ENCODE assay signal across 1 cellular context in the genomic region with DNA sequence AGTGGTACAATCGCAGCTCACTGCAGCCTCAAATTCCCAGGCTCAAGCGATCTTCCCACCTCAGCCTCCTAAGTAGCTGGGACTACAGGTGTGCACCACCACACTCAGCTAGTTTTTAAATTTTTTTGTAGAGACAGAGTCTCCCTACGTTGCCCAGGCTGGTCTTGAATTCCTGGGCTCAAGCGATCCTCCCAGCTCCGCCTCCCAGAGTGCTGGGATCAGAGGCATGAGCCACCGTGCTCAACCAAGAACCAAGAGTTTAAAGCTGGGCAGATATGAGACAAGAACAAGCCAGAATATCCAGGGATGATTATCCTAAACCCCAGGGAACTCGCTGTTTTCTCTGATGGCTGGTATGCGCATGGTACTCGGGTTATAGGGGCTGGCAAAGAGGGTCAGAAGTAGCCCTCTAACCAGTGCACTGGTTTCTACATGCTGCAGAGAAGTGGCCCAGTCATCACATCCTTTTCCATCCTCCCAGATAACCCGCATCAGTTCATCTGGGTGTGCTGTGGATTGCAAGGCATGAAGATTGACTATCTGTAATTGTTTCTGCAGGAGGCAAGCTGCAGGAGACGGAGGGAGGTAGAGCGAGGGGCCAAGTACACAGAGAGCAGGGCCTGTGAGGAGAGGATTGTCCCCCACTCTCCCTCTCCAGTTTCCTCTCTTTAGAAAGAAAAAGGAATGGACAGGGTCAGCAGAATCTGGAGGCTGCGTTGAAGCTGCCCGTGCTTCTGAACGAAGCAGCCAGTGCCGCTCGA.
TF ChIP-seq lines count a peak whose summit lies in the region.

No MANE protein-coding gene starts in this region.

TF ChIP-seq in HepG2, 621 proteins besides CTCF, POLR2A, EP300 and RAD21 (continued from another document):
- TF ChIP-seq, protein P1, sequence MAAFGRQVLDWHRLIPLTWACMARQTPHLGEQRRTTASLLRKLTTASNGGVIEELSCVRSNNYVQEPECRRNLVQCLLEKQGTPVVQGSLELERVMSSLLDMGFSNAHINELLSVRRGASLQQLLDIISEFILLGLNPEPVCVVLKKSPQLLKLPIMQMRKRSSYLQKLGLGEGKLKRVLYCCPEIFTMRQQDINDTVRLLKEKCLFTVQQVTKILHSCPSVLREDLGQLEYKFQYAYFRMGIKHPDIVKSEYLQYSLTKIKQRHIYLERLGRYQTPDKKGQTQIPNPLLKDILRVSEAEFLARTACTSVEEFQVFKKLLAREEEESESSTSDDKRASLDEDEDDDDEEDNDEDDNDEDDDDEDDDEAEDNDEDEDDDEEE (CRISPR knock-in tag; IDR thresholded peaks at IDR 0.05): 0 out of 2 replicates have a peak, but pooled peaks have one; percentile 13
- TF ChIP-seq ZNF879 (CRISPR knock-in tag; IDR thresholded peaks at IDR 0.05): no peak
- no peak for TF ChIP-seq YY1 (IDR thresholded peaks at IDR 0.05; ENCODE audit: insufficient read depth, insufficient replicate concordance, low read depth, low read length)
- TF ChIP-seq SRY (CRISPR knock-in tag; IDR thresholded peaks at IDR 0.05): 0 out of 2 replicates have a peak, but pooled peaks have one; percentile 46
- no peak for TF ChIP-seq REL (CRISPR knock-in tag; conservative IDR thresholded peaks at IDR 0.05)
- TF ChIP-seq, protein P2, sequence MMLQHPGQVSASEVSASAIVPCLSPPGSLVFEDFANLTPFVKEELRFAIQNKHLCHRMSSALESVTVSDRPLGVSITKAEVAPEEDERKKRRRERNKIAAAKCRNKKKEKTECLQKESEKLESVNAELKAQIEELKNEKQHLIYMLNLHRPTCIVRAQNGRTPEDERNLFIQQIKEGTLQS (CRISPR knock-in tag; IDR thresholded peaks at IDR 0.05): no peak
- TF ChIP-seq ZNF253 (CRISPR knock-in tag; IDR thresholded peaks at IDR 0.05; ENCODE audit: borderline replicate concordance): no peak
- TF ChIP-seq ZNF460 (CRISPR knock-in tag; IDR thresholded peaks at IDR 0.05; ENCODE audit: borderline replicate concordance): peak; percentile 80
- no peak for TF ChIP-seq FOSL1 (CRISPR knock-in tag; IDR thresholded peaks at IDR 0.05; ENCODE audit: borderline replicate concordance)
- no peak for TF ChIP-seq ZNF788 (CRISPR knock-in tag; IDR thresholded peaks at IDR 0.05; ENCODE audit: borderline replicate concordance)
- TF ChIP-seq, protein P3, sequence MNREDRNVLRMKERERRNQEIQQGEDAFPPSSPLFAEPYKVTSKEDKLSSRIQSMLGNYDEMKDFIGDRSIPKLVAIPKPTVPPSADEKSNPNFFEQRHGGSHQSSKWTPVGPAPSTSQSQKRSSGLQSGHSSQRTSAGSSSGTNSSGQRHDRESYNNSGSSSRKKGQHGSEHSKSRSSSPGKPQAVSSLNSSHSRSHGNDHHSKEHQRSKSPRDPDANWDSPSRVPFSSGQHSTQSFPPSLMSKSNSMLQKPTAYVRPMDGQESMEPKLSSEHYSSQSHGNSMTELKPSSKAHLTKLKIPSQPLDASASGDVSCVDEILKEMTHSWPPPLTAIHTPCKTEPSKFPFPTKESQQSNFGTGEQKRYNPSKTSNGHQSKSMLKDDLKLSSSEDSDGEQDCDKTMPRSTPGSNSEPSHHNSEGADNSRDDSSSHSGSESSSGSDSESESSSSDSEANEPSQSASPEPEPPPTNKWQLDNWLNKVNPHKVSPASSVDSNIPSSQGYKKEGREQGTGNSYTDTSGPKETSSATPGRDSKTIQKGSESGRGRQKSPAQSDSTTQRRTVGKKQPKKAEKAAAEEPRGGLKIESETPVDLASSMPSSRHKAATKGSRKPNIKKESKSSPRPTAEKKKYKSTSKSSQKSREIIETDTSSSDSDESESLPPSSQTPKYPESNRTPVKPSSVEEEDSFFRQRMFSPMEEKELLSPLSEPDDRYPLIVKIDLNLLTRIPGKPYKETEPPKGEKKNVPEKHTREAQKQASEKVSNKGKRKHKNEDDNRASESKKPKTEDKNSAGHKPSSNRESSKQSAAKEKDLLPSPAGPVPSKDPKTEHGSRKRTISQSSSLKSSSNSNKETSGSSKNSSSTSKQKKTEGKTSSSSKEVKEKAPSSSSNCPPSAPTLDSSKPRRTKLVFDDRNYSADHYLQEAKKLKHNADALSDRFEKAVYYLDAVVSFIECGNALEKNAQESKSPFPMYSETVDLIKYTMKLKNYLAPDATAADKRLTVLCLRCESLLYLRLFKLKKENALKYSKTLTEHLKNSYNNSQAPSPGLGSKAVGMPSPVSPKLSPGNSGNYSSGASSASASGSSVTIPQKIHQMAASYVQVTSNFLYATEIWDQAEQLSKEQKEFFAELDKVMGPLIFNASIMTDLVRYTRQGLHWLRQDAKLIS (CRISPR knock-in tag; IDR thresholded peaks at IDR 0.05): no peak
- no peak for TF ChIP-seq RAD51 (IDR thresholded peaks at IDR 0.05; ENCODE audit: borderline replicate concordance)
- TF ChIP-seq, protein P4, sequence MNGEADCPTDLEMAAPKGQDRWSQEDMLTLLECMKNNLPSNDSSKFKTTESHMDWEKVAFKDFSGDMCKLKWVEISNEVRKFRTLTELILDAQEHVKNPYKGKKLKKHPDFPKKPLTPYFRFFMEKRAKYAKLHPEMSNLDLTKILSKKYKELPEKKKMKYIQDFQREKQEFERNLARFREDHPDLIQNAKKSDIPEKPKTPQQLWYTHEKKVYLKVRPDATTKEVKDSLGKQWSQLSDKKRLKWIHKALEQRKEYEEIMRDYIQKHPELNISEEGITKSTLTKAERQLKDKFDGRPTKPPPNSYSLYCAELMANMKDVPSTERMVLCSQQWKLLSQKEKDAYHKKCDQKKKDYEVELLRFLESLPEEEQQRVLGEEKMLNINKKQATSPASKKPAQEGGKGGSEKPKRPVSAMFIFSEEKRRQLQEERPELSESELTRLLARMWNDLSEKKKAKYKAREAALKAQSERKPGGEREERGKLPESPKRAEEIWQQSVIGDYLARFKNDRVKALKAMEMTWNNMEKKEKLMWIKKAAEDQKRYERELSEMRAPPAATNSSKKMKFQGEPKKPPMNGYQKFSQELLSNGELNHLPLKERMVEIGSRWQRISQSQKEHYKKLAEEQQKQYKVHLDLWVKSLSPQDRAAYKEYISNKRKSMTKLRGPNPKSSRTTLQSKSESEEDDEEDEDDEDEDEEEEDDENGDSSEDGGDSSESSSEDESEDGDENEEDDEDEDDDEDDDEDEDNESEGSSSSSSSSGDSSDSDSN (CRISPR knock-in tag; IDR thresholded peaks at IDR 0.05): 0 out of 2 replicates have a peak, but pooled peaks have one; percentile 6
- peak; percentile 35; the same call in 1 of the 2 replicates for TF ChIP-seq ZNF292 (CRISPR knock-in tag; IDR thresholded peaks at IDR 0.05; ENCODE audit: borderline replicate concordance, low read depth)
- TF ChIP-seq NFE2L1 (CRISPR knock-in tag; IDR thresholded peaks at IDR 0.05; ENCODE audit: borderline replicate concordance): no peak
- 0 out of 2 replicates have a peak, but pooled peaks have one; percentile 4 for TF ChIP-seq ZNF766 (CRISPR knock-in tag; IDR thresholded peaks at IDR 0.05; ENCODE audit: borderline replicate concordance)
- TF ChIP-seq MAFG (CRISPR knock-in tag; IDR thresholded peaks at IDR 0.05): no peak
- no peak for TF ChIP-seq ZNF562 (CRISPR knock-in tag; IDR thresholded peaks at IDR 0.05; ENCODE audit: borderline replicate concordance)
- TF ChIP-seq, protein P5, sequence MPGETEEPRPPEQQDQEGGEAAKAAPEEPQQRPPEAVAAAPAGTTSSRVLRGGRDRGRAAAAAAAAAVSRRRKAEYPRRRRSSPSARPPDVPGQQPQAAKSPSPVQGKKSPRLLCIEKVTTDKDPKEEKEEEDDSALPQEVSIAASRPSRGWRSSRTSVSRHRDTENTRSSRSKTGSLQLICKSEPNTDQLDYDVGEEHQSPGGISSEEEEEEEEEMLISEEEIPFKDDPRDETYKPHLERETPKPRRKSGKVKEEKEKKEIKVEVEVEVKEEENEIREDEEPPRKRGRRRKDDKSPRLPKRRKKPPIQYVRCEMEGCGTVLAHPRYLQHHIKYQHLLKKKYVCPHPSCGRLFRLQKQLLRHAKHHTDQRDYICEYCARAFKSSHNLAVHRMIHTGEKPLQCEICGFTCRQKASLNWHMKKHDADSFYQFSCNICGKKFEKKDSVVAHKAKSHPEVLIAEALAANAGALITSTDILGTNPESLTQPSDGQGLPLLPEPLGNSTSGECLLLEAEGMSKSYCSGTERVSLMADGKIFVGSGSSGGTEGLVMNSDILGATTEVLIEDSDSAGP (CRISPR knock-in tag; IDR thresholded peaks at IDR 0.05; ENCODE audit: borderline replicate concordance): no peak; the same call in 1 of the 2 replicates
TF ChIP-seq in HepG2: peak in this region for 34.
